ENCODE assay signal across 3 cellular contexts in the genomic region with DNA sequence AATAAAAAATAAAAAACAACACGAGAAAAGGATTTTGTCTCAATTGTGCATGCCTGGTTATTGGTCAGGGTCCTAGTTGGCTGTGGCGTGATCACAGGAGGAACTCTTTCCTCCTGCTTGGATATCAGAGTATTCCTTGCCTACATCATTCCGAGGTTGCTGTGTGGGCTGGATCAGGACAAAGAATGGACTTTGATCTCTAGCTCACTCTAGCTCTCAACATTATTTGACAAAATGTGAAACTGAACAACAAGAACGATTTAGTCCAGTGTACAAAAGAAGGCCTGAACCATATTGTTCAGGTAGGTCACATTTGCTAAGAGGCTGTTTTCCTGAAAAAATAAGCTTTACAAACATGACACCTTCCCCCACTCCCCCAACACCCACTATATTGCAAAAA.
TF ChIP-seq lines count a peak whose summit lies in the region.

No MANE protein-coding gene starts in this region.

TF ChIP-seq in A549, 52 proteins besides CTCF, POLR2A, EP300 and RAD21:
- TF ChIP-seq CEBPB (IDR thresholded peaks at IDR 0.05) (no peak), CHD4 (IDR thresholded peaks at IDR 0.05; ENCODE audit: borderline replicate concordance) (no peak), HOXA7 (CRISPR knock-in tag; IDR thresholded peaks at IDR 0.05) (no peak)
- TF ChIP-seq, protein P1, sequence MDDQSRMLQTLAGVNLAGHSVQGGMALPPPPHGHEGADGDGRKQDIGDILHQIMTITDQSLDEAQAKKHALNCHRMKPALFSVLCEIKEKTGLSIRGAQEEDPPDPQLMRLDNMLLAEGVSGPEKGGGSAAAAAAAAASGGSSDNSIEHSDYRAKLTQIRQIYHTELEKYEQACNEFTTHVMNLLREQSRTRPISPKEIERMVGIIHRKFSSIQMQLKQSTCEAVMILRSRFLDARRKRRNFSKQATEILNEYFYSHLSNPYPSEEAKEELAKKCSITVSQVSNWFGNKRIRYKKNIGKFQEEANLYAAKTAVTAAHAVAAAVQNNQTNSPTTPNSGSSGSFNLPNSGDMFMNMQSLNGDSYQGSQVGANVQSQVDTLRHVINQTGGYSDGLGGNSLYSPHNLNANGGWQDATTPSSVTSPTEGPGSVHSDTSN (IDR thresholded peaks at IDR 0.05), result no peak

TF ChIP-seq in H1, 55 proteins besides CTCF, POLR2A, EP300 and RAD21:
- TF ChIP-seq CTBP2 (IDR thresholded peaks at IDR 0.05; ENCODE audit: borderline replicate concordance, insufficient read depth, insufficient read length, low read length) (no peak), TBP (IDR thresholded peaks at IDR 0.05; ENCODE audit: low read depth, low read length) (no peak), TAF1 (IDR thresholded peaks at IDR 0.05; ENCODE audit: low read depth, low read length) (no peak), TCF12 (IDR thresholded peaks at IDR 0.05; ENCODE audit: low read depth, low read length) (no peak), NANOG (IDR thresholded peaks at IDR 0.05; ENCODE audit: insufficient read depth, low read depth, low read length, poor library complexity, severe bottlenecking) (no peak), KDM4A (IDR thresholded peaks at IDR 0.05; ENCODE audit: low read depth, low read length, severe bottlenecking) (no peak), TAF7 (optimal IDR thresholded peaks at IDR 0.05; ENCODE audit: borderline replicate concordance, low read depth, low read length) (no peak), BRCA1 (IDR thresholded peaks at IDR 0.05; ENCODE audit: low read depth, low read length) (no peak), CBX5 (IDR thresholded peaks at IDR 0.05; ENCODE audit: low read depth, low read length) (no peak), JUN (IDR thresholded peaks at IDR 0.05; ENCODE audit: low read depth, low read length) (no peak), CREB1 (IDR thresholded peaks at IDR 0.05) (no peak), RNF2 (IDR thresholded peaks at IDR 0.05; ENCODE audit: borderline replicate concordance, low read depth, low read length, missing control alignments, poor library complexity, severe bottlenecking) (no peak), SUZ12 (IDR thresholded peaks at IDR 0.05; ENCODE audit: low read length) (no peak), KDM1A (IDR thresholded peaks at IDR 0.05; ENCODE audit: borderline replicate concordance, low read length) (no peak), ZNF274 (IDR thresholded peaks at IDR 0.05; ENCODE audit: borderline replicate concordance, extremely low read depth, low read length) (no peak)
- TF ChIP-seq, protein P2, sequence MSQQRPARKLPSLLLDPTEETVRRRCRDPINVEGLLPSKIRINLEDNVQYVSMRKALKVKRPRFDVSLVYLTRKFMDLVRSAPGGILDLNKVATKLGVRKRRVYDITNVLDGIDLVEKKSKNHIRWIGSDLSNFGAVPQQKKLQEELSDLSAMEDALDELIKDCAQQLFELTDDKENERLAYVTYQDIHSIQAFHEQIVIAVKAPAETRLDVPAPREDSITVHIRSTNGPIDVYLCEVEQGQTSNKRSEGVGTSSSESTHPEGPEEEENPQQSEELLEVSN (IDR thresholded peaks at IDR 0.05), result no peak

TF ChIP-seq in HepG2, 621 proteins besides CTCF, POLR2A, EP300 and RAD21:
- TF ChIP-seq SOX13 (IDR thresholded peaks at IDR 0.05) (no peak), SOX13 (CRISPR knock-in tag; conservative IDR thresholded peaks at IDR 0.05 in 1 of 2, IDR thresholded peaks at IDR 0.05 in 1 of 2) (peak in 1 of 2 experiments; percentile 45; a peak in 1 of 4 replicates), PITX1 (CRISPR knock-in tag; IDR thresholded peaks at IDR 0.05) (no peak), FOXA1 (IDR thresholded peaks at IDR 0.05) (no peak), FOXA1 (CRISPR knock-in tag; IDR thresholded peaks at IDR 0.05) (no peak), CREM (IDR thresholded peaks at IDR 0.05) (no peak), CREM (CRISPR knock-in tag; IDR thresholded peaks at IDR 0.05) (no peak), HNF4A (CRISPR knock-in tag; IDR thresholded peaks at IDR 0.05) (peak; percentile 71), ZNF577 (CRISPR knock-in tag; IDR thresholded peaks at IDR 0.05; ENCODE audit: borderline replicate concordance, low read depth) (no peak), ZNF644 (CRISPR knock-in tag; IDR thresholded peaks at IDR 0.05; ENCODE audit: low read depth) (0 out of 2 replicates have a peak, but pooled peaks have one; percentile 23), DMAP1 (CRISPR knock-in tag; IDR thresholded peaks at IDR 0.05) (no peak), TOPORS (CRISPR knock-in tag; IDR thresholded peaks at IDR 0.05) (no peak)
- TF ChIP-seq, protein P3, sequence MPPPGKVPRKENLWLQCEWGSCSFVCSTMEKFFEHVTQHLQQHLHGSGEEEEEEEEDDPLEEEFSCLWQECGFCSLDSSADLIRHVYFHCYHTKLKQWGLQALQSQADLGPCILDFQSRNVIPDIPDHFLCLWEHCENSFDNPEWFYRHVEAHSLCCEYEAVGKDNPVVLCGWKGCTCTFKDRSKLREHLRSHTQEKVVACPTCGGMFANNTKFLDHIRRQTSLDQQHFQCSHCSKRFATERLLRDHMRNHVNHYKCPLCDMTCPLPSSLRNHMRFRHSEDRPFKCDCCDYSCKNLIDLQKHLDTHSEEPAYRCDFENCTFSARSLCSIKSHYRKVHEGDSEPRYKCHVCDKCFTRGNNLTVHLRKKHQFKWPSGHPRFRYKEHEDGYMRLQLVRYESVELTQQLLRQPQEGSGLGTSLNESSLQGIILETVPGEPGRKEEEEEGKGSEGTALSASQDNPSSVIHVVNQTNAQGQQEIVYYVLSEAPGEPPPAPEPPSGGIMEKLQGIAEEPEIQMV (CRISPR knock-in tag; IDR thresholded peaks at IDR 0.05; ENCODE audit: low read depth), result no peak
- TF ChIP-seq, protein P4, sequence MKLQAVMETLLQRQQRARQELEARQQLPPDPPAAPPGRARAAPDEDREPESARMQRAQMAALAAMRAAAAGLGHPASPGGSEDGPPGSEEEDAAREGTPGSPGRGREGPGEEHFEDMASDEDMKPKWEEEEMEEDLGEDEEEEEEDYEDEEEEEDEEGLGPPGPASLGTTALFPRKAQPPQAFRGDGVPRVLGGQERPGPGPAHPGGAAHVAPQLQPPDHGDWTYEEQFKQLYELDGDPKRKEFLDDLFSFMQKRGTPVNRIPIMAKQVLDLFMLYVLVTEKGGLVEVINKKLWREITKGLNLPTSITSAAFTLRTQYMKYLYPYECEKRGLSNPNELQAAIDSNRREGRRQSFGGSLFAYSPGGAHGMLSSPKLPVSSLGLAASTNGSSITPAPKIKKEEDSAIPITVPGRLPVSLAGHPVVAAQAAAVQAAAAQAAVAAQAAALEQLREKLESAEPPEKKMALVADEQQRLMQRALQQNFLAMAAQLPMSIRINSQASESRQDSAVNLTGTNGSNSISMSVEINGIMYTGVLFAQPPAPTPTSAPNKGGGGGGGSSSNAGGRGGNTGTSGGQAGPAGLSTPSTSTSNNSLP (IDR thresholded peaks at IDR 0.05; ENCODE audit: low read depth, low read length), result no peak
- TF ChIP-seq, protein P5, sequence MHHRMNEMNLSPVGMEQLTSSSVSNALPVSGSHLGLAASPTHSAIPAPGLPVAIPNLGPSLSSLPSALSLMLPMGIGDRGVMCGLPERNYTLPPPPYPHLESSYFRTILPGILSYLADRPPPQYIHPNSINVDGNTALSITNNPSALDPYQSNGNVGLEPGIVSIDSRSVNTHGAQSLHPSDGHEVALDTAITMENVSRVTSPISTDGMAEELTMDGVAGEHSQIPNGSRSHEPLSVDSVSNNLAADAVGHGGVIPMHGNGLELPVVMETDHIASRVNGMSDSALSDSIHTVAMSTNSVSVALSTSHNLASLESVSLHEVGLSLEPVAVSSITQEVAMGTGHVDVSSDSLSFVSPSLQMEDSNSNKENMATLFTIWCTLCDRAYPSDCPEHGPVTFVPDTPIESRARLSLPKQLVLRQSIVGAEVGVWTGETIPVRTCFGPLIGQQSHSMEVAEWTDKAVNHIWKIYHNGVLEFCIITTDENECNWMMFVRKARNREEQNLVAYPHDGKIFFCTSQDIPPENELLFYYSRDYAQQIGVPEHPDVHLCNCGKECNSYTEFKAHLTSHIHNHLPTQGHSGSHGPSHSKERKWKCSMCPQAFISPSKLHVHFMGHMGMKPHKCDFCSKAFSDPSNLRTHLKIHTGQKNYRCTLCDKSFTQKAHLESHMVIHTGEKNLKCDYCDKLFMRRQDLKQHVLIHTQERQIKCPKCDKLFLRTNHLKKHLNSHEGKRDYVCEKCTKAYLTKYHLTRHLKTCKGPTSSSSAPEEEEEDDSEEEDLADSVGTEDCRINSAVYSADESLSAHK (CRISPR knock-in tag; IDR thresholded peaks at IDR 0.05; ENCODE audit: borderline replicate concordance), result no peak
- TF ChIP-seq, protein P6, sequence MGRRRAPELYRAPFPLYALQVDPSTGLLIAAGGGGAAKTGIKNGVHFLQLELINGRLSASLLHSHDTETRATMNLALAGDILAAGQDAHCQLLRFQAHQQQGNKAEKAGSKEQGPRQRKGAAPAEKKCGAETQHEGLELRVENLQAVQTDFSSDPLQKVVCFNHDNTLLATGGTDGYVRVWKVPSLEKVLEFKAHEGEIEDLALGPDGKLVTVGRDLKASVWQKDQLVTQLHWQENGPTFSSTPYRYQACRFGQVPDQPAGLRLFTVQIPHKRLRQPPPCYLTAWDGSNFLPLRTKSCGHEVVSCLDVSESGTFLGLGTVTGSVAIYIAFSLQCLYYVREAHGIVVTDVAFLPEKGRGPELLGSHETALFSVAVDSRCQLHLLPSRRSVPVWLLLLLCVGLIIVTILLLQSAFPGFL (CRISPR knock-in tag; IDR thresholded peaks at IDR 0.05), result no peak
